8 cellular contexts compared by ENCODE assay signal in genomic region chr12:56104815-56105476, GRCh38. TPM values are rescaled to one million over a fixed set of nuclear protein-coding genes. Genes with fewer than 3 reads are reported as not detected.
DNase-seq lines count a peak whose midpoint lies in the region; ATAC-seq and TF ChIP-seq lines count a peak whose summit lies in the region.

No MANE protein-coding gene starts in this region.

- H3K4me1 Mint-ChIP-seq in CD14-positive monocyte: peaks cover 23% of the 10 kb centered on the region

- intact Hi-C loops in CD14-positive monocyte (cut with micrococcal nuclease): loop anchor here in 1 of 2 donors (5.0 to 10.0 kb wide), 2 partner anchors 63 to 110 kb away; partner anchors contain the start of genes RPS26 and SUOX
- intact Hi-C loops in left ventricle myocardium inferior (cut with micrococcal nuclease): no loop called here
- intact Hi-C loops in sigmoid colon (cut with DNase I): loop anchor here (1.0 to 5.0 kb wide), 3 partner anchors 26 to 108 kb away; partner anchors contain the start of gene SUOX

- no peak for TF ChIP-seq CTCF in CD14-positive monocyte (IDR thresholded peaks at IDR 0.05)
- no peak for TF ChIP-seq CTCF in left ventricle myocardium inferior (IDR thresholded peaks at IDR 0.05; ENCODE audit: borderline replicate concordance)
- no peak for TF ChIP-seq CTCF in sigmoid colon (IDR thresholded peaks at IDR 0.05)

- H3K27ac ChIP-seq in left ventricle myocardium inferior (replicated peaks): peak overlapping the region; percentile 92
- H3K27ac ChIP-seq in sigmoid colon: peak overlapping the region; percentile 84 to 93 (median 86)

- DNase-seq in CD14-positive monocyte (ENCODE audit: low spot score) (no peak), Kasumi-1 (lab: John Stamatoyannopoulos, UW) (peak; percentile 22 to 52), left ventricle myocardium inferior (no peak), sigmoid colon (no peak), A172 (ENCODE audit: low spot score) (no peak)
- peak; percentile 69 for DNase-seq in activated effector memory CD4-positive, alpha-beta T cell treated with anti-CD3 and anti-CD28 coated beads, Interleukin-2, amount 50 U/mL, for 16 hours

- H3K27me3 ChIP-seq in left ventricle myocardium inferior (ENCODE audit: low read depth) (no peaks in the 10 kb centered on the region), sigmoid colon (no peaks in the 10 kb centered on the region)

- H3K4me3 ChIP-seq in left ventricle myocardium inferior (peak overlapping the region; percentile 89), sigmoid colon (peak overlapping the region; percentile 67 to 91 (median 78))

- H3K4me1 ChIP-seq in left ventricle myocardium inferior (peaks cover 35% of the 10 kb centered on the region), sigmoid colon (peaks cover 0 to 27% (median 21%) of the 10 kb centered on the region in 4 donors)

- peaks cover 36% of the 10 kb centered on the region for H3K36me3 ChIP-seq in left ventricle myocardium inferior
- H3K36me3 ChIP-seq in sigmoid colon: peaks cover 21 to 35% (median 25%) of the 10 kb centered on the region in 4 donors

- TF ChIP-seq EP300 in sigmoid colon (IDR thresholded peaks at IDR 0.05): no peak

- H3K27ac Mint-ChIP-seq in CD14-positive monocyte: peak overlapping the region; percentile 78 to 96 (median 93)

- peak; percentile 20 for ATAC-seq in GM21447 (IDR thresholded peaks at IDR 0.05; ENCODE audit: unreplicated experiment)
- ATAC-seq in GM19328 (IDR thresholded peaks at IDR 0.05; ENCODE audit: unreplicated experiment): no peak

- 0% methylated on average over 39 of the region's 39 CpGs for WGBS in sigmoid colon, 2 donors

- peak overlapping the region; percentile 99 for H3K4me3 Mint-ChIP-seq in CD14-positive monocyte

- peaks cover 33 to 37% of the 10 kb centered on the region in 2 donors for H3K36me3 Mint-ChIP-seq in CD14-positive monocyte

- TF ChIP-seq POLR2A in sigmoid colon (IDR thresholded peaks at IDR 0.05): no peak

- no peaks in the 10 kb centered on the region for H3K9me3 Mint-ChIP-seq in CD14-positive monocyte

- H3K27me3 Mint-ChIP-seq in CD14-positive monocyte (ENCODE audit: low read depth in 3 of 3): peaks cover 0 to 5% (median 2%) of the 10 kb centered on the region in 3 donors

- no peaks in the 10 kb centered on the region for H3K9me3 ChIP-seq in left ventricle myocardium inferior (replicated peaks)
- no peaks in the 10 kb centered on the region for H3K9me3 ChIP-seq in sigmoid colon

RNA-seq across cellular contexts. Expression of gene PA2G4, which starts 0.6 kb away (rescaled TPM):
- polyA plus RNA-seq in CD14-positive monocyte (10 to 100 TPM; 83.0 to 84.2 TPM), sigmoid colon (100 to 1,000 TPM in 1 of 3 donors, 10 to 100 TPM in 2; 68.4 to 136 (median 73.9) TPM)
- total RNA-seq in left ventricle myocardium inferior (65.7 TPM), sigmoid colon (100 to 1,000 TPM in 3 of 4 donors, 10 to 100 TPM in 1; 52.9 to 157 (median 110) TPM)
- 246 and 349 TPM in 2 replicates for total RNA-seq in A172 (2014; rRNA removed; shearing (Covaris generic))

RNA-seq across cellular contexts. Expression of gene RPL41, which starts 11.5 kb away (rescaled TPM):
- 1,000 to 10,000 TPM; 2,986 to 3,308 TPM for polyA plus RNA-seq in CD14-positive monocyte
- 1,892 TPM for total RNA-seq in left ventricle myocardium inferior
- 1,000 to 10,000 TPM; 1,926 to 5,407 (median 3,655) TPM for total RNA-seq in sigmoid colon
- 1,000 to 10,000 TPM; 6,021 to 9,845 (median 6,338) TPM for polyA plus RNA-seq in sigmoid colon
- total RNA-seq in A172 (2014; rRNA removed; shearing (Covaris generic)): 1,898 and 3,438 TPM in 2 replicates

RNA-seq across cellular contexts. Expression of gene ZC3H10, which starts 13.1 kb away (rescaled TPM):
- 1 to 10 TPM; 1.7 to 1.8 TPM for polyA plus RNA-seq in CD14-positive monocyte
- total RNA-seq in left ventricle myocardium inferior: 4.9 TPM
- total RNA-seq in sigmoid colon: 1 to 10 TPM; 3.9 to 6.9 (median 4.8) TPM
- polyA plus RNA-seq in sigmoid colon: 1 to 10 TPM; 1.2 to 3.8 (median 1.4) TPM
- 1.8 and 2.9 TPM in 2 replicates for total RNA-seq in A172 (2014; rRNA removed; shearing (Covaris generic))

RNA-seq across cellular contexts. Expression of gene ESYT1, which starts 23.1 kb away (rescaled TPM):
- polyA plus RNA-seq in CD14-positive monocyte: 10 to 100 TPM; 74.2 to 81.1 TPM
- total RNA-seq in left ventricle myocardium inferior: 23.2 TPM
- 100 to 1,000 TPM in 1 of 4 donors, 10 to 100 TPM in 3; 67.6 to 102 (median 88.7) TPM for total RNA-seq in sigmoid colon
- 10 to 100 TPM in 2 of 3 donors, 1 to 10 TPM in 1; 9.0 to 73.9 (median 13.8) TPM for polyA plus RNA-seq in sigmoid colon
- total RNA-seq in A172 (2014; rRNA removed; shearing (Covaris generic)): 119 and 164 TPM in 2 replicates

RNA-seq across cellular contexts. Expression of gene ERBB3, which starts 25.0 kb away (rescaled TPM):
- polyA plus RNA-seq in CD14-positive monocyte: not detected
- 2.3 TPM for total RNA-seq in left ventricle myocardium inferior
- total RNA-seq in sigmoid colon: 10 to 100 TPM; 10.2 to 21.4 (median 19.0) TPM
- 10 to 100 TPM; 31.8 to 69.8 (median 37.0) TPM for polyA plus RNA-seq in sigmoid colon
- 0.64 and 2.4 TPM in 2 replicates for total RNA-seq in A172 (2014; rRNA removed; shearing (Covaris generic))

Comparison
In these comparisons a context has a peak if more than half of its experiments do, and no peak if none do; other contexts are left out.
1. DNase-seq: peak in Kasumi-1 (2 of 2) and activated effector memory CD4-positive, alpha-beta T cell treated with anti-CD3 and anti-CD28 coated beads, Interleukin-2, amount 50 U/mL, for 16 hours (single experiment); none in CD14-positive monocyte (single experiment), left ventricle myocardium inferior (single experiment), sigmoid colon (single experiment) and A172 (single experiment).